8 cellular contexts compared by ENCODE assay signal in the genomic region with DNA sequence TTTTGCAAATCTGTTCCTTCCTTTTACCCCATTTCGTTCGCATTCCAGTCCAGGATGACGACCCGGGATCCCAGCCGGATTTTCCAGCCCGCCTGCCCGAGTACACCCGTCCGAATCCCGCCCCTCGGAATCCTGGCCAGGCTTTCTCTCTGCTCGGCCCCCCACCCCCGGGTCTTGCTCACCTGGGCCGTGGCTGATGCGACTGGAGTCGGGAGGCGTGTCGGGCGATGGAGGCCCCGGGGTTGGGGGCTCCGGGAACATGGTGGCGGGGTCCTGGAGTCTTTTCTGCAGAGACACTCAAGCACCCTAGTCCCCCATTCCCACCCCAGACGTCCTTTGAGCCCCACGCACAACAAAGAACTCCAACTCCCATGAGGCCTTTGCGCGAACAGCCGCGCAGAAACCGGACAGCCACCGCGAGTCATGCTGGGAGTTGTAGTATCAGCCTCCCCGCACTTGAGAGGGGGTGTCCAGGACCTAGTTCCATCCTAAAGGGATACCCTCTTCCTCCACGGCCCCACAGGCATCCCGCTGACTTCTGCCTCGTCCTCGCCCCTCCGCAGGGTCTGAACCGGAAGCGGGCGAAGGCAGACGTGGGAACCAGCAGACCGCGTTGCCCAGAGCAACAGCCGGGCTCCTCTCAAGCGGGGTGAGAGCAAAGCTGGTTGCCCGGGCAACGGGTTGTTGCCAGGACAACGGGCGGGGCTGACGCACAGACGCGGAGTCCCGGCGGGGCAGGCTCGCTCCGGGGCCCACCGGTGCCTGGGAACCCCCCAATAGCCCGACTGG. TPM values are rescaled to one million over a fixed set of nuclear protein-coding genes. Genes with fewer than 3 reads are reported as not detected.
DNase-seq lines count a peak whose midpoint lies in the region; ATAC-seq, FAIRE-seq and TF ChIP-seq lines count a peak whose summit lies in the region.

No MANE protein-coding gene starts in this region.

- H3K23ac ChIP-seq in H1 (ENCODE audit: insufficient read length), result no peak overlapping the region

- H3K4ac ChIP-seq in H1 (replicated peaks; ENCODE audit: insufficient read length, low read depth, low read length), result no peak overlapping the region

- peak overlapping the region; percentile 39 to 73 (median 72) for H3K4me3 ChIP-seq in H1 (ENCODE audit: extremely low read depth in 1 of 4, insufficient read depth in 2 of 4, low read depth in 3 of 4, low read length in 4 of 4)
- H3K4me3 ChIP-seq in mucosa of rectum (ENCODE audit: low read length in 2 of 2), result peak overlapping the region; percentile 38 to 54

- no peak for TF ChIP-seq CTCF in H1 (IDR thresholded peaks at IDR 0.05; ENCODE audit: control extremely low read depth in 1 of 3, insufficient read depth in 1 of 3, low read depth in 1 of 3, low read length in 3 of 3)

- DNase-seq in AG08395 (ENCODE audit: low spot score) (peak; percentile 86), GM19240 (ENCODE audit: insufficient read length, low spot score) (peak; percentile 96), NCI-H82 treated with DMSO at 0.1 percent for 48 hours (lab: John Stamatoyannopoulos, UW; ENCODE audit: unreplicated experiment) (peak; percentile 57), H1 (ENCODE audit: low read depth in 1 of 2, low spot score in 2 of 2) (peak in 1 of 2 experiments; percentile 95)
- peak; percentile 96 for DNase-seq in activated CD8-positive, alpha-beta memory T cell treated with anti-CD3 and anti-CD28 coated beads, Interleukin-2, amount 10 ng/mL, durations not matched to agents 7 days and 5 days
- peak; percentile 78 to 83 for DNase-seq in stimulated activated CD8-positive, alpha-beta memory T cell treated with anti-CD3 and anti-CD28 coated beads, Interleukin-4, amount 100 ng/mL, for 4 hours (ENCODE audit: low read depth in 2 of 2, low spot score in 1 of 2)

- H2AK5ac ChIP-seq in H1 (ENCODE audit: low read depth, low read length), result no peak overlapping the region

- peak overlapping the region; percentile 48; the same call in 1 of the 2 replicates for H3K18ac ChIP-seq in H1 (ENCODE audit: extremely low read depth, low read length)

- H3K9me3 ChIP-seq in H1 (ENCODE audit: insufficient read depth in 2 of 2, low read depth in 1 of 2, low read length in 1 of 2) (no peaks in the 10 kb centered on the region), mucosa of rectum (ENCODE audit: control insufficient read depth in 2 of 2, low read length in 2 of 2) (no peaks in the 10 kb centered on the region)

- H3K27ac ChIP-seq in H1 (ENCODE audit: low read depth, low read length) (0 out of 2 replicates have a peak overlapping the region, but pooled peaks have one; percentile 25), mucosa of rectum (ENCODE audit: low read depth in 2 of 2, low read length in 2 of 2) (no peak overlapping the region)

- no peaks in the 10 kb centered on the region for H3K9me3 Mint-ChIP-seq in activated CD8-positive, alpha-beta memory T cell treated with anti-CD3 and anti-CD28 coated beads, Interleukin-2, amount 10 ng/mL, durations not matched to agents 7 days and 5 days (ENCODE audit: low read depth)

- H4K20me1 ChIP-seq in H1 (replicated peaks in 1 of 2; ENCODE audit: control insufficient read depth in 1 of 2, insufficient read depth in 2 of 2, low read length in 2 of 2), result peaks cover 0 to 7% of the 10 kb centered on the region in 2 experiments

- H3K27me3 ChIP-seq in H1 (replicated peaks in 1 of 4; ENCODE audit: control insufficient read depth in 3 of 4, extremely low read depth in 1 of 4, insufficient read depth in 3 of 4, low read length in 3 of 4), result peaks cover 2 to 46% (median 32%) of the 10 kb centered on the region in 4 experiments; a peak in 6 of 7 replicates
- peaks cover 35 to 37% of the 10 kb centered on the region in 2 donors for H3K27me3 ChIP-seq in mucosa of rectum (ENCODE audit: control insufficient read depth in 2 of 2, insufficient read depth in 2 of 2, low read length in 2 of 2)

- no peak for FAIRE-seq in H1 (lab: Jason Lieb, UNC)

- no peak overlapping the region for H2AFZ ChIP-seq in H1 (ENCODE audit: low read length)

- 4% methylated on average over 46 of the region's 58 CpGs; no CpG with 5 or more reads in 1 of the 2 experiments for WGBS in H1 (ENCODE audit: extremely low coverage in 1 of 2, insufficient coverage in 1 of 2, insufficient read length in 1 of 2, insufficient replicate concordance in 2 of 2, low coverage in 1 of 2, low lambda C conversion rate in 2 of 2, missing lambda C conversion rate in 1 of 2), 2 experiments

- no peak overlapping the region; the same call in 1 of the 2 replicates for H2BK5ac ChIP-seq in H1 (ENCODE audit: low read depth, low read length)

- peak overlapping the region; percentile 64 to 98 for H3K4me2 ChIP-seq in H1 (ENCODE audit: insufficient read depth in 1 of 2, low read depth in 2 of 2, low read length in 2 of 2)

- peak in 1 of 2 experiments; percentile 69; a peak in 1 of 3 replicates for TF ChIP-seq EP300 in H1 (IDR thresholded peaks at IDR 0.05; ENCODE audit: borderline replicate concordance in 1 of 2, low read depth in 2 of 2, low read length in 2 of 2)

- H2BK120ac ChIP-seq in H1 (replicated peaks; ENCODE audit: low read depth, low read length), result no peak overlapping the region

- peak overlapping the region; percentile 59 for H3K4me3 Mint-ChIP-seq in activated CD8-positive, alpha-beta memory T cell treated with anti-CD3 and anti-CD28 coated beads, Interleukin-2, amount 10 ng/mL, durations not matched to agents 7 days and 5 days

- 0 out of 2 replicates have a peak overlapping the region, but pooled peaks have one; percentile 68 for H2BK12ac ChIP-seq in H1 (ENCODE audit: low read depth, low read length)

- peaks cover 12% of the 10 kb centered on the region; the same call in 1 of the 2 replicates for H3K23me2 ChIP-seq in H1 (ENCODE audit: low read depth, low read length)

- H2BK20ac ChIP-seq in H1 (ENCODE audit: low read length), result no peak overlapping the region

- no peak for TF ChIP-seq POLR2A in H1 (IDR thresholded peaks at IDR 0.05; ENCODE audit: control extremely low read depth in 1 of 2, low read depth in 2 of 2, low read length in 2 of 2)

- ATAC-seq in HG03469 (IDR thresholded peaks at IDR 0.05; ENCODE audit: unreplicated experiment), result peak; percentile 67
- peak; percentile 88 for ATAC-seq in activated CD8-positive, alpha-beta memory T cell treated with anti-CD3 and anti-CD28 coated beads, Interleukin-2, amount 10 ng/mL, durations not matched to agents 7 days and 5 days

- no peak overlapping the region for H3K14ac ChIP-seq in H1 (ENCODE audit: insufficient read length)

- POLR2A ChIA-PET in H1 (lab: Charles Lee; ENCODE audit: partially characterized antibody), result interaction anchor here (1.3 to 3.0 kb wide), 5 partner anchors 18 to 229 kb away, joined by 3 to 13 read pairs (median 5); a partner anchor contains a TSS

- no peaks in the 10 kb centered on the region for H3K36me3 Mint-ChIP-seq in activated CD8-positive, alpha-beta memory T cell treated with anti-CD3 and anti-CD28 coated beads, Interleukin-2, amount 10 ng/mL, durations not matched to agents 7 days and 5 days

- H3K79me2 ChIP-seq in H1 (ENCODE audit: control insufficient read depth in 1 of 2, insufficient read depth in 2 of 2, low read length in 2 of 2), result no peaks in the 10 kb centered on the region

- H3K27me3 Mint-ChIP-seq in activated CD8-positive, alpha-beta memory T cell treated with anti-CD3 and anti-CD28 coated beads, Interleukin-2, amount 10 ng/mL, durations not matched to agents 7 days and 5 days, result peaks cover 58% of the 10 kb centered on the region

- H3K27ac Mint-ChIP-seq in activated CD8-positive, alpha-beta memory T cell treated with anti-CD3 and anti-CD28 coated beads, Interleukin-2, amount 10 ng/mL, durations not matched to agents 7 days and 5 days, result no peak overlapping the region

- no peak overlapping the region for H3K56ac ChIP-seq in H1 (replicated peaks; ENCODE audit: insufficient read length, low read depth, low read length)

- no peak overlapping the region for H2BK15ac ChIP-seq in H1 (ENCODE audit: low read length)

- peak; percentile 7 to 8; a peak in 1 of 4 replicates for TF ChIP-seq RAD21 in H1 (IDR thresholded peaks at IDR 0.05 in 1 of 2, conservative IDR thresholded peaks at IDR 0.05 in 1 of 2; ENCODE audit: low read depth in 2 of 2, low read length in 2 of 2)

- no peak overlapping the region for H4K5ac ChIP-seq in H1 (ENCODE audit: insufficient read length, low read depth, low read length)

- no peaks in the 10 kb centered on the region for H3K36me3 ChIP-seq in H1 (ENCODE audit: control insufficient read depth in 2 of 4, insufficient read depth in 4 of 4, low read length in 3 of 4)
- H3K36me3 ChIP-seq in mucosa of rectum (ENCODE audit: control insufficient read depth in 2 of 2, insufficient read depth in 2 of 2, low read length in 2 of 2), result peaks cover 0 to 7% of the 10 kb centered on the region in 2 donors

- CTCF ChIA-PET in activated CD8-positive, alpha-beta memory T cell treated with anti-CD3 and anti-CD28 coated beads, Interleukin-2, amount 10 ng/mL, durations not matched to agents 7 days and 5 days (lab: Charles Lee), result interaction anchor here (1.9 to 4.0 kb wide), 2 partner anchors 18 to 325 kb away, joined by 5 to 17 read pairs; no protein-coding TSS in a partner anchor
- CTCF ChIA-PET in H1 (lab: Charles Lee; ENCODE audit: partially characterized antibody), result interaction anchor here (1.0 to 2.5 kb wide), 2 partner anchors 13 to 38 kb away, joined by 3 to 9 read pairs; a partner anchor contains a TSS

- no peak overlapping the region for H4K91ac ChIP-seq in H1 (replicated peaks; ENCODE audit: insufficient read length, low read length)

- H3K4me1 Mint-ChIP-seq in activated CD8-positive, alpha-beta memory T cell treated with anti-CD3 and anti-CD28 coated beads, Interleukin-2, amount 10 ng/mL, durations not matched to agents 7 days and 5 days, result peaks cover 26% of the 10 kb centered on the region

- no peak overlapping the region; a peak in 2 of 7 replicates for H3K9ac ChIP-seq in H1 (replicated peaks in 1 of 4; ENCODE audit: extremely low read depth in 1 of 4, low read depth in 3 of 4, low read length in 3 of 4)
- no peak overlapping the region for H3K9ac ChIP-seq in mucosa of rectum (ENCODE audit: low read depth in 1 of 2, low read length in 2 of 2)

- no peaks in the 10 kb centered on the region for H3K79me1 ChIP-seq in H1 (ENCODE audit: low read depth, low read length)

- no peak overlapping the region for H4K8ac ChIP-seq in H1 (ENCODE audit: extremely low read depth, insufficient read depth, low read length)

- peaks cover 2 to 22% (median 14%) of the 10 kb centered on the region in 4 experiments for H3K4me1 ChIP-seq in H1 (replicated peaks in 1 of 4; ENCODE audit: control insufficient read depth in 3 of 4, insufficient read depth in 4 of 4, low read length in 3 of 4)
- H3K4me1 ChIP-seq in mucosa of rectum (ENCODE audit: control insufficient read depth in 2 of 2, insufficient read depth in 2 of 2, low read length in 2 of 2), result peaks cover 3% of the 10 kb centered on the region in 2 donors

RNA-seq across cellular contexts. Expression of a gene that starts 1.1 kb away (rescaled TPM):
- total RNA-seq in activated CD8-positive, alpha-beta memory T cell treated with anti-CD3 and anti-CD28 coated beads, Interleukin-2, amount 10 ng/mL, durations not matched to agents 7 days and 5 days, result not detected
- 0.35 and 0.99 TPM in 2 replicates for total RNA-seq in H1 (2021; fragmentation: NEBNext Ultra II Directional; extraction: Animal tissue kit (Norgen Biotek cat#: 25700))
- polyA plus RNA-seq in H1 (2011; rRNA removed), result 0.67 and 1.6 TPM in 2 replicates
- polyA plus RNA-seq in H1 (2011; cell fraction: cytosol; rRNA removed), result 0.67 TPM
- polyA plus RNA-seq in H1 (2011; cell fraction: nucleus; rRNA removed), result 1.2 TPM
- polyA plus RNA-seq in H1 (2012, experiment 1 of 2), result 2.0 to 6.0 TPM (median 2.1 TPM) in 4 replicates
- polyA plus RNA-seq in H1 (2012, experiment 2 of 2), result 4.8 TPM
- 1.6 TPM for polyA plus RNA-seq in H1 (2013, experiment 1 of 2)
- 2.3 TPM for polyA plus RNA-seq in H1 (2013, experiment 2 of 2)
- polyA minus RNA-seq in H1 (2011; rRNA and poly(A)+ RNA removed), result 0.38 and 0.73 TPM in 2 replicates
- 1.2 TPM for polyA minus RNA-seq in H1 (2011; cell fraction: cytosol; rRNA and poly(A)+ RNA removed)
- polyA minus RNA-seq in H1 (2011; cell fraction: nucleus; rRNA and poly(A)+ RNA removed), result 0.80 TPM

RNA-seq across cellular contexts. Expression of a gene that starts 12.6 kb away (rescaled TPM):
- under 1 TPM in 1 of 2 experiments, not detected in 1; 0.35 TPM for total RNA-seq in activated CD8-positive, alpha-beta memory T cell treated with anti-CD3 and anti-CD28 coated beads, Interleukin-2, amount 10 ng/mL, durations not matched to agents 7 days and 5 days
- 5.4 and 5.7 TPM in 2 replicates for total RNA-seq in H1 (2021; fragmentation: NEBNext Ultra II Directional; extraction: Animal tissue kit (Norgen Biotek cat#: 25700))
- 8.0 and 13.8 TPM in 2 replicates for polyA plus RNA-seq in H1 (2011; rRNA removed)
- polyA plus RNA-seq in H1 (2011; cell fraction: cytosol; rRNA removed), result 7.2 TPM
- polyA plus RNA-seq in H1 (2011; cell fraction: nucleus; rRNA removed), result 15.2 TPM
- polyA plus RNA-seq in H1 (2012, experiment 1 of 2), result 4.0 to 6.8 TPM (median 5.7 TPM) in 4 replicates
- 6.5 TPM for polyA plus RNA-seq in H1 (2012, experiment 2 of 2)
- polyA plus RNA-seq in H1 (2013, experiment 1 of 2), result 7.0 TPM
- polyA plus RNA-seq in H1 (2013, experiment 2 of 2), result 6.6 TPM
- 1.5 and 1.9 TPM in 2 replicates for polyA minus RNA-seq in H1 (2011; rRNA and poly(A)+ RNA removed)
- polyA minus RNA-seq in H1 (2011; cell fraction: cytosol; rRNA and poly(A)+ RNA removed), result 3.4 TPM
- 1.8 TPM for polyA minus RNA-seq in H1 (2011; cell fraction: nucleus; rRNA and poly(A)+ RNA removed)

RNA-seq across cellular contexts. Expression of a gene that starts 21.4 kb away (rescaled TPM):
- not detected for total RNA-seq in activated CD8-positive, alpha-beta memory T cell treated with anti-CD3 and anti-CD28 coated beads, Interleukin-2, amount 10 ng/mL, durations not matched to agents 7 days and 5 days
- 16.6 and 16.9 TPM in 2 replicates for total RNA-seq in H1 (2021; fragmentation: NEBNext Ultra II Directional; extraction: Animal tissue kit (Norgen Biotek cat#: 25700))
- polyA plus RNA-seq in H1 (2011; rRNA removed), result 56.0 and 67.9 TPM in 2 replicates
- polyA plus RNA-seq in H1 (2011; cell fraction: cytosol; rRNA removed), result 60.1 TPM
- 34.8 TPM for polyA plus RNA-seq in H1 (2011; cell fraction: nucleus; rRNA removed)
- 29.4 to 46.2 TPM (median 42.5 TPM) in 4 replicates for polyA plus RNA-seq in H1 (2012, experiment 1 of 2)
- 33.8 TPM for polyA plus RNA-seq in H1 (2012, experiment 2 of 2)
- 59.4 TPM for polyA plus RNA-seq in H1 (2013, experiment 1 of 2)
- 58.0 TPM for polyA plus RNA-seq in H1 (2013, experiment 2 of 2)
- 1.8 and 3.7 TPM in 2 replicates for polyA minus RNA-seq in H1 (2011; rRNA and poly(A)+ RNA removed)
- 9.2 TPM for polyA minus RNA-seq in H1 (2011; cell fraction: cytosol; rRNA and poly(A)+ RNA removed)
- 7.5 TPM for polyA minus RNA-seq in H1 (2011; cell fraction: nucleus; rRNA and poly(A)+ RNA removed)

RNA-seq across cellular contexts. Expression of a gene that starts 30.0 kb away (rescaled TPM):
- total RNA-seq in activated CD8-positive, alpha-beta memory T cell treated with anti-CD3 and anti-CD28 coated beads, Interleukin-2, amount 10 ng/mL, durations not matched to agents 7 days and 5 days, result 1 to 10 TPM in 1 of 2 experiments, under 1 TPM in 1; 0.41 to 1.0 TPM
- 107 and 115 TPM in 2 replicates for total RNA-seq in H1 (2021; fragmentation: NEBNext Ultra II Directional; extraction: Animal tissue kit (Norgen Biotek cat#: 25700))
- 69.6 and 97.9 TPM in 2 replicates for polyA plus RNA-seq in H1 (2011; rRNA removed)
- polyA plus RNA-seq in H1 (2011; cell fraction: cytosol; rRNA removed), result 164 TPM
- polyA plus RNA-seq in H1 (2011; cell fraction: nucleus; rRNA removed), result 90.2 TPM
- 112 to 203 TPM (median 168 TPM) in 4 replicates for polyA plus RNA-seq in H1 (2012, experiment 1 of 2)
- 169 TPM for polyA plus RNA-seq in H1 (2012, experiment 2 of 2)
- 121 TPM for polyA plus RNA-seq in H1 (2013, experiment 1 of 2)
- 121 TPM for polyA plus RNA-seq in H1 (2013, experiment 2 of 2)
- 11.5 and 12.7 TPM in 2 replicates for polyA minus RNA-seq in H1 (2011; rRNA and poly(A)+ RNA removed)
- 25.4 TPM for polyA minus RNA-seq in H1 (2011; cell fraction: cytosol; rRNA and poly(A)+ RNA removed)
- polyA minus RNA-seq in H1 (2011; cell fraction: nucleus; rRNA and poly(A)+ RNA removed), result 20.5 TPM

RNA-seq across cellular contexts. Expression of a gene that starts 30.3 kb away (rescaled TPM):
- not detected for total RNA-seq in activated CD8-positive, alpha-beta memory T cell treated with anti-CD3 and anti-CD28 coated beads, Interleukin-2, amount 10 ng/mL, durations not matched to agents 7 days and 5 days
- total RNA-seq in H1 (2021; fragmentation: NEBNext Ultra II Directional; extraction: Animal tissue kit (Norgen Biotek cat#: 25700)), result 0.21 and 0.30 TPM in 2 replicates
- 0.39 and 1.1 TPM in 2 replicates for polyA plus RNA-seq in H1 (2011; rRNA removed)
- polyA plus RNA-seq in H1 (2011; cell fraction: cytosol; rRNA removed), result 0.34 TPM
- polyA plus RNA-seq in H1 (2011; cell fraction: nucleus; rRNA removed), result 1.3 TPM
- 0.19 to 0.57 TPM (median 0.32 TPM) in 4 replicates for polyA plus RNA-seq in H1 (2012, experiment 1 of 2)
- 0.31 TPM for polyA plus RNA-seq in H1 (2012, experiment 2 of 2)
- 0.75 TPM for polyA plus RNA-seq in H1 (2013, experiment 1 of 2)
- 0.98 TPM for polyA plus RNA-seq in H1 (2013, experiment 2 of 2)
- polyA minus RNA-seq in H1 (2011; rRNA and poly(A)+ RNA removed), result 1.6 TPM in 2 replicates
- 0.51 TPM for polyA minus RNA-seq in H1 (2011; cell fraction: cytosol; rRNA and poly(A)+ RNA removed)
- polyA minus RNA-seq in H1 (2011; cell fraction: nucleus; rRNA and poly(A)+ RNA removed), result 1.3 TPM

Comparison
In these comparisons a context has a peak if more than half of its experiments do, and no peak if none do; other contexts are left out.
1. RNA of a gene that starts 21.4 kb away (total RNA-seq): 16.6 to 16.9 TPM in H1; not detected in activated CD8-positive, alpha-beta memory T cell treated with anti-CD3 and anti-CD28 coated beads, Interleukin-2, amount 10 ng/mL, durations not matched to agents 7 days and 5 days; every median in the first group is over 10 times any median in the second.